In genomic region chr1:63662846-63663245, GRCh38 we compare ENCODE assay signal across 10 cellular contexts.
DNase-seq lines count a peak whose midpoint lies in the region; ATAC-seq and FAIRE-seq lines count a peak whose summit lies in the region.
"Had no signal": no experiment of that assay in that cellular context is flagged by ENCODE, and none has a peak within 500 bp of the region (broad histone marks: within the 10 kb centered on the region; RNA-seq: fewer than 3 reads in every experiment).

No MANE protein-coding gene starts in this region.

- peak; percentile 28 for DNase-seq in HT-29 (ENCODE audit: low spot score)
- DNase-seq in adipocyte (ENCODE audit: low read depth), result no peak
- DNase-seq in iPS DF 4.7 (ENCODE audit: extremely low read depth, low spot score), result peak; percentile 46
- peak; percentile 75 for DNase-seq in urothelium cell line (ENCODE audit: low spot score)
- no peak for DNase-seq in DMS 273 (lab: John Stamatoyannopoulos, UW; ENCODE audit: unreplicated experiment)
- no peak for DNase-seq in activated T-helper 2 cell treated with anti-CD3 and anti-CD28 coated beads, Interferon-gamma antibody, Interleukin-2, Interleukin-4, amounts not matched to agents 10 μg/mL and 5 μg/mL and 100 μg/mL, durations not matched to agents 14 hours and 24 hours and 36 hours (ENCODE audit: low spot score)
- DNase-seq: activated gamma-delta T cell; NCI-H1092; NK-92 treated with Interleukin-12 subunit alpha and Interleukin-12 subunit beta, amount 100 ng/mL, for 24 hours had no signal

- H3K9me3 ChIP-seq in adipocyte (ENCODE audit: control insufficient read depth, low read length), result peaks cover 8% of the 10 kb centered on the region

- H3K27ac Mint-ChIP-seq in activated T-helper 2 cell treated with anti-CD3 and anti-CD28 coated beads, Interferon-gamma antibody, Interleukin-2, Interleukin-4, amounts not matched to agents 10 μg/mL and 5 μg/mL and 100 μg/mL, durations not matched to agents 14 hours and 24 hours and 36 hours, result no peak overlapping the region

- H3K4me1 Mint-ChIP-seq in activated T-helper 2 cell treated with anti-CD3 and anti-CD28 coated beads, Interferon-gamma antibody, Interleukin-2, Interleukin-4, amounts not matched to agents 10 μg/mL and 5 μg/mL and 100 μg/mL, durations not matched to agents 14 hours and 24 hours and 36 hours (ENCODE audit: low read depth), result peaks cover 39% of the 10 kb centered on the region

- H3K36me3 Mint-ChIP-seq in activated T-helper 2 cell treated with anti-CD3 and anti-CD28 coated beads, Interferon-gamma antibody, Interleukin-2, Interleukin-4, amounts not matched to agents 10 μg/mL and 5 μg/mL and 100 μg/mL, durations not matched to agents 14 hours and 24 hours and 36 hours (ENCODE audit: low read depth), result peaks cover 54% of the 10 kb centered on the region

- no peak overlapping the region for H3K4me3 Mint-ChIP-seq in activated T-helper 2 cell treated with anti-CD3 and anti-CD28 coated beads, Interferon-gamma antibody, Interleukin-2, Interleukin-4, amounts not matched to agents 10 μg/mL and 5 μg/mL and 100 μg/mL, durations not matched to agents 14 hours and 24 hours and 36 hours (ENCODE audit: low read depth)

- no peaks in the 10 kb centered on the region for H3K27me3 ChIP-seq in adipocyte (replicated peaks; ENCODE audit: control insufficient read depth, insufficient read depth, low read length)

- no peak overlapping the region for H3K4me3 ChIP-seq in adipocyte (ENCODE audit: low read length)

- H3K9ac ChIP-seq in adipocyte (ENCODE audit: low read length), result peak overlapping the region; percentile 74

- no peaks in the 10 kb centered on the region for H3K27me3 Mint-ChIP-seq in activated T-helper 2 cell treated with anti-CD3 and anti-CD28 coated beads, Interferon-gamma antibody, Interleukin-2, Interleukin-4, amounts not matched to agents 10 μg/mL and 5 μg/mL and 100 μg/mL, durations not matched to agents 14 hours and 24 hours and 36 hours (ENCODE audit: low read depth)

- intact Hi-C loops in activated T-helper 2 cell treated with anti-CD3 and anti-CD28 coated beads, Interferon-gamma antibody, Interleukin-2, Interleukin-4, amounts not matched to agents 10 μg/mL and 5 μg/mL and 100 μg/mL, durations not matched to agents 14 hours and 24 hours and 36 hours (cut with micrococcal nuclease), result no loop called here

- FAIRE-seq in urothelium cell line (lab: Jason Lieb, UNC), result peak; percentile 74

- peaks cover 9% of the 10 kb centered on the region for H3K9me3 Mint-ChIP-seq in activated T-helper 2 cell treated with anti-CD3 and anti-CD28 coated beads, Interferon-gamma antibody, Interleukin-2, Interleukin-4, amounts not matched to agents 10 μg/mL and 5 μg/mL and 100 μg/mL, durations not matched to agents 14 hours and 24 hours and 36 hours

- H3K4me1 ChIP-seq in adipocyte (ENCODE audit: control insufficient read depth, insufficient read depth, low read length), result peaks cover 23% of the 10 kb centered on the region

- peaks cover 30% of the 10 kb centered on the region for H3K36me3 ChIP-seq in adipocyte (ENCODE audit: control insufficient read depth, insufficient read depth, low read length, severe bottlenecking)

- no peak for ATAC-seq in HG02623 (IDR thresholded peaks at IDR 0.05; ENCODE audit: unreplicated experiment)

Comparison
In these comparisons a context has a peak if more than half of its experiments do, and no peak if none do; other contexts are left out.
1. DNase-seq: peak in HT-29 (single experiment), iPS DF 4.7 (single experiment) and urothelium cell line (single experiment); none in adipocyte (single experiment), DMS 273 (single experiment) and activated T-helper 2 cell treated with anti-CD3 and anti-CD28 coated beads, Interferon-gamma antibody, Interleukin-2, Interleukin-4, amounts not matched to agents 10 μg/mL and 5 μg/mL and 100 μg/mL, durations not matched to agents 14 hours and 24 hours and 36 hours (single experiment).